In the genomic region with DNA sequence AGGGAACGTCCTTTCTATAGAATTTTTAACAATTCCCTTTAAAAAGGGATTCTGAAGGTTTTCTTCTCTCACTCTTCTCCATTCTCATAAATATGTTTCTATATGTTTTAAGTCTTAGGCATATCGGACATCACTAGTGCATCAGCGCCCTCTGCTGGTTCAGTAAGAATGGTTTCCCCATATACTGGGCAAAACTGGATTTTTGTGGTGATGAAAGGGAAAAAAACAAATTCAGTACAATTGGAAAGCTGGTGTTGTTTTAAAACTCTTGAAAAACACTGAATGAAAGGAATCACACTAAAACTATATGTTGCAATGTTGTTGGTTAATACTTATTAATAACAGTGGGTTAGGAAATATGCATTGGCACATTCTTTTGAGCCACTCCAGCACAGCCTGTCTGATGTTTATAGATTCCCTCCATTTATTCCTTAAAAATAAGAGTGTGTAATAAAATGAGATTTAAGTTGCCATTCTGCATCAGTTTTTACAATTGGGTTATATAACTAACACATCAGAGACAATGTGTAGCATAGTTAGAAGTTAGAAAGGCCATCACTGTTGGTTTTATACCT, we compare ENCODE assay signal across 8 cellular contexts. TPM values are rescaled to one million over a fixed set of nuclear protein-coding genes. Genes with fewer than 3 reads are reported as not detected.
A peak's percentile ranks its signal among the peaks of the same experiment; 100 is the strongest.
DNase-seq lines count a peak whose midpoint lies in the region; ATAC-seq, FAIRE-seq and TF ChIP-seq lines count a peak whose summit lies in the region.

No MANE protein-coding gene starts in this region.

- peak; percentile 71 for ATAC-seq in HG02938 (IDR thresholded peaks at IDR 0.05; ENCODE audit: unreplicated experiment)
- peak; percentile 93 for ATAC-seq in K562

- WGBS in K562 (ENCODE audit: insufficient coverage, low coverage, missing lambda C conversion rate): 0% methylated on average over 3 of the region's 3 CpGs

- no TSS peak for BruUV-seq in K562 (replicated peaks; lab: Mats Ljungman, UMichigan)

- intact Hi-C loops in K562 (cut with micrococcal nuclease): loop anchor here (1.0 to 5.0 kb wide), 2 partner anchors 149 to 637 kb away; no protein-coding TSS in a partner anchor

- peak; percentile 83 to 87 for TF ChIP-seq RAD21 in K562 (CRISPR knock-in tag; conservative IDR thresholded peaks at IDR 0.05 in 1 of 2, IDR thresholded peaks at IDR 0.05 in 1 of 2)

- peak; percentile 95 for FAIRE-seq in TTC549 (lab: Jason Lieb, UNC)
- peak; percentile 75 for FAIRE-seq in K562 (lab: Jason Lieb, UNC)

- no peak overlapping the region for H3K27ac ChIP-seq in K562 (ENCODE audit: extremely low read depth, low read depth, low read length)

- H3K9ac ChIP-seq in K562 (ENCODE audit: insufficient read depth in 1 of 2, low read depth in 2 of 2, low read length in 2 of 2): no peak overlapping the region

- H3K36me3 ChIP-seq in K562 (ENCODE audit: control insufficient read depth, insufficient read depth, low read length): peaks cover 23% of the 10 kb centered on the region

- no peak overlapping the region for H3K4me3 ChIP-seq in K562

- no peaks in the 10 kb centered on the region for H4K20me1 ChIP-seq in K562 (replicated peaks; ENCODE audit: control insufficient read depth, insufficient read depth, low read length)

- H2AFZ ChIP-seq in K562 (ENCODE audit: low read depth, low read length): no peak overlapping the region

- no peaks in the 10 kb centered on the region for H3K79me2 ChIP-seq in K562 (ENCODE audit: control insufficient read depth, insufficient read depth, low read length)

- no peaks in the 10 kb centered on the region for H3K27me3 ChIP-seq in K562 (ENCODE audit: control insufficient read depth in 2 of 2, insufficient read depth in 2 of 2, low read length in 2 of 2)

- DNase-seq in DMS79 treated with DMSO at 0.1 percent for 48 hours (lab: John Stamatoyannopoulos, UW) (peak; percentile 13), DMS79 (lab: John Stamatoyannopoulos, UW) (no peak), NCI-H2081 treated with DMSO at 0.1 percent for 48 hours (lab: John Stamatoyannopoulos, UW) (peak; percentile 4), K562 (ENCODE audit: extremely low read depth in 1 of 4, low spot score in 3 of 4) (peak; percentile 31 to 84 (median 34)), iris pigment epithelial cell (ENCODE audit: low read depth) (peak; percentile 87)
- peak; percentile 35 to 64 for DNase-seq in stimulated activated CD4-positive, alpha-beta T cell treated with anti-CD3 and anti-CD28 coated beads, Interleukin-15, amount 100 ng/mL, for 48 hours (ENCODE audit: low read depth in 2 of 2)

- in situ Hi-C loops in K562 (cut with MboI): loop anchor here (25.0 kb wide), 1 partner anchor 547 kb away; no protein-coding TSS in a partner anchor

- no peak for TF ChIP-seq EP300 in K562 (IDR thresholded peaks at IDR 0.05; ENCODE audit: low read length)

- no peak for TF ChIP-seq POLR2A in K562 (conservative IDR thresholded peaks at IDR 0.05)

- no peak overlapping the region for H3K4me2 ChIP-seq in K562 (ENCODE audit: insufficient read depth, low read length)

- POLR2A ChIA-PET in K562 (lab: Yijun Ruan, JAX): no interaction called here

- no peaks in the 10 kb centered on the region for H3K9me1 ChIP-seq in K562 (ENCODE audit: control insufficient read depth, insufficient read depth, low read length)

- TF ChIP-seq CTCF in K562 (IDR thresholded peaks at IDR 0.05 in 2 of 3, conservative IDR thresholded peaks at IDR 0.05 in 1 of 3; ENCODE audit: insufficient read depth in 2 of 3, low read depth in 1 of 3, low read length in 3 of 3): peak; percentile 63 to 89 (median 74)

- H3K4me1 ChIP-seq in K562 (replicated peaks in 1 of 2; ENCODE audit: control insufficient read depth in 2 of 2, insufficient read depth in 2 of 2, low read length in 2 of 2): no peaks in the 10 kb centered on the region

- H3K9me3 ChIP-seq in K562 (replicated peaks; ENCODE audit: control insufficient read depth, insufficient read depth, low read depth, low read length): no peaks in the 10 kb centered on the region

- CTCF ChIA-PET in K562 (lab: Yijun Ruan, JAX; ENCODE audit: low intra/inter-chr PET ratio): interaction anchor here (1.1 to 3.2 kb wide), 3 partner anchors 144 to 149 kb away, joined by 3 to 19 read pairs (median 12); no protein-coding TSS in a partner anchor

TF ChIP-seq in K562, 482 proteins besides CTCF, POLR2A, EP300 and RAD21 (continues in another document):
- TF ChIP-seq SMC3 (conservative IDR thresholded peaks at IDR 0.05; ENCODE audit: insufficient read depth, low read depth, low read length) (peak; percentile 72), ZNF3 (CRISPR knock-in tag; IDR thresholded peaks at IDR 0.05) (no peak), CTCFL (IDR thresholded peaks at IDR 0.05; ENCODE audit: borderline replicate concordance, insufficient read depth, low read depth, low read length, poor library complexity, severe bottlenecking) (peak; percentile 55), DEAF1 (CRISPR knock-in tag; IDR thresholded peaks at IDR 0.05) (peak; percentile 78)

RNA-seq across cellular contexts. Expression of gene CWC27, which starts 15.8 kb away (rescaled TPM):
- 10.5 and 54.8 TPM in 2 replicates for total RNA-seq in K562 (2011; cell fraction: chromatin; rRNA removed; ENCODE audit: low replicate concordance)
- total RNA-seq in K562 (2011; cell fraction: nucleolus; rRNA removed): 7.0 and 10.1 TPM in 2 replicates
- total RNA-seq in K562 (2011; cell fraction: nucleoplasm; rRNA removed): 17.9 and 28.3 TPM in 2 replicates
- total RNA-seq in K562 (2014; rRNA removed) (19.5 and 19.7 TPM in 2 replicates), K562 (2014; rRNA removed; fragmentation: Illumina TruSeq; extraction: Trizol) (40.9 and 47.4 TPM in 2 replicates), K562 (2015; rRNA removed; fragmentation: Illumina TruSeq; extraction: Trizol) (33.2 and 38.0 TPM in 2 replicates), K562 (2021) (25.6 and 28.0 TPM in 2 replicates)
- polyA plus RNA-seq in K562 (2011; rRNA removed) (26.8 and 38.3 TPM in 2 replicates), K562 (2014; fragmentation: Illumina TruSeq; extraction: Trizol) (39.5 and 46.4 TPM in 2 replicates), K562 (2014; fragmentation: Nextera tagmentation; extraction: Ambion mirVana) (10 to 100 TPM; 42.9 to 49.3 TPM), K562 (2014; rRNA removed) (27.9 and 34.1 TPM in 2 replicates)
- polyA plus RNA-seq in K562 (2011; cell fraction: cytosol; rRNA removed): 5.6 and 20.5 TPM in 2 replicates
- 5.2 and 9.0 TPM in 2 replicates for polyA plus RNA-seq in K562 (2011; cell fraction: nucleus; rRNA removed)
- 23.4 and 29.1 TPM in 2 replicates for polyA plus RNA-seq in K562 (2012)
- 71.0 and 76.0 TPM in 2 replicates for polyA minus RNA-seq in K562 (2011; rRNA and poly(A)+ RNA removed)
- 10.1 and 13.3 TPM in 2 replicates for polyA minus RNA-seq in K562 (2011; cell fraction: cytosol; rRNA and poly(A)+ RNA removed)
- polyA minus RNA-seq in K562 (2011; cell fraction: nucleus; rRNA and poly(A)+ RNA removed): 27.5 and 43.1 TPM in 2 replicates

RNA-seq across cellular contexts. Expression of gene SREK1IP1, which starts 16.0 kb away (rescaled TPM):
- 2.3 and 5.4 TPM in 2 replicates for total RNA-seq in K562 (2011; cell fraction: chromatin; rRNA removed; ENCODE audit: low replicate concordance)
- 2.8 TPM in 2 replicates for total RNA-seq in K562 (2011; cell fraction: nucleolus; rRNA removed)
- 3.8 and 8.7 TPM in 2 replicates for total RNA-seq in K562 (2011; cell fraction: nucleoplasm; rRNA removed)
- 6.9 and 8.2 TPM in 2 replicates for total RNA-seq in K562 (2014; rRNA removed)
- total RNA-seq in K562 (2014; rRNA removed; fragmentation: Illumina TruSeq; extraction: Trizol): 21.7 and 23.7 TPM in 2 replicates
- total RNA-seq in K562 (2015; rRNA removed; fragmentation: Illumina TruSeq; extraction: Trizol): 19.2 and 21.3 TPM in 2 replicates
- 27.3 and 27.7 TPM in 2 replicates for total RNA-seq in K562 (2021)
- polyA plus RNA-seq in K562 (2011; rRNA removed): 6.4 and 9.8 TPM in 2 replicates
- polyA plus RNA-seq in K562 (2011; cell fraction: cytosol; rRNA removed): 4.1 and 5.3 TPM in 2 replicates
- polyA plus RNA-seq in K562 (2011; cell fraction: nucleus; rRNA removed): 2.1 and 2.8 TPM in 2 replicates
- 8.1 and 21.0 TPM in 2 replicates for polyA plus RNA-seq in K562 (2012)
- polyA plus RNA-seq in K562 (2014; fragmentation: Illumina TruSeq; extraction: Trizol): 23.0 and 23.9 TPM in 2 replicates
- polyA plus RNA-seq in K562 (2014; fragmentation: Nextera tagmentation; extraction: Ambion mirVana): 10 to 100 TPM; 29.8 to 45.2 TPM
- polyA plus RNA-seq in K562 (2014; rRNA removed): 8.5 and 9.3 TPM in 2 replicates
- polyA minus RNA-seq in K562 (2011; rRNA and poly(A)+ RNA removed): 8.1 and 8.8 TPM in 2 replicates
- 9.5 and 12.1 TPM in 2 replicates for polyA minus RNA-seq in K562 (2011; cell fraction: cytosol; rRNA and poly(A)+ RNA removed)
- 3.6 and 6.4 TPM in 2 replicates for polyA minus RNA-seq in K562 (2011; cell fraction: nucleus; rRNA and poly(A)+ RNA removed)
